11 cellular contexts compared by ENCODE assay signal in genomic region chr1:161623401-161624051, GRCh38. TPM values are rescaled to one million over a fixed set of nuclear protein-coding genes. Genes with fewer than 3 reads are reported as not detected.
DNase-seq lines count a peak whose midpoint lies in the region; ATAC-seq and TF ChIP-seq lines count a peak whose summit lies in the region.
"Not testable (repeated sequence)": the region's sequence is repeated elsewhere in the genome, so short reads cannot be mapped to it uniquely, and the experiment has no call there.
"Had no signal": no experiment of that assay in that cellular context is flagged by ENCODE, and none has a peak within 500 bp of the region (broad histone marks: within the 10 kb centered on the region; RNA-seq: fewer than 3 reads in every experiment).

No MANE protein-coding gene starts in this region.

- TF ChIP-seq CTCF in GM12864 (IDR thresholded peaks at IDR 0.05; ENCODE audit: low read depth, low read length, missing control alignments) = not testable (repeated sequence)

- DNase-seq in GM12864 (ENCODE audit: low read depth) = peak; percentile 35
- DNase-seq in activated T-cell treated with anti-CD3 and anti-CD28 coated beads, Interleukin-2, amount 50 U/mL, for 4 hours; central memory CD8-positive, alpha-beta T cell (ENCODE audit: low spot score in 2 of 2): not testable (repeated sequence)
- peak in 1 of 2 donors; percentile 53 for DNase-seq in stimulated activated effector memory CD8-positive, alpha-beta T cell treated with anti-CD3 and anti-CD28 coated beads, Interleukin-12 subunit alpha, Interleukin-12 subunit beta, amount 100 ng/mL, for 72 hours (ENCODE audit: low spot score in 2 of 2)

- not testable (repeated sequence) for H3K36me3 Mint-ChIP-seq in T-helper 1 cell treated with Interleukin-12 subunit alpha and Interleukin-12 subunit beta and Interleukin-4 antibody, amounts not matched to agents 30 μg/mL and 1 μg/mL, for 36 hours (ENCODE audit: low read depth); activated T-cell treated with anti-CD3 and anti-CD28 coated beads, Interleukin-2, amount 50 U/mL, for 4 hours (ENCODE audit: insufficient read depth)
- peaks cover 29% of the 10 kb centered on the region for H3K36me3 Mint-ChIP-seq in central memory CD8-positive, alpha-beta T cell (ENCODE audit: insufficient read depth)
- H3K36me3 Mint-ChIP-seq in stimulated activated effector memory CD8-positive, alpha-beta T cell treated with anti-CD3 and anti-CD28 coated beads, Interleukin-12 subunit alpha, Interleukin-12 subunit beta, amount 100 ng/mL, for 72 hours = peaks cover 16% of the 10 kb centered on the region

- not testable (repeated sequence) for H3K9me3 Mint-ChIP-seq in T-helper 1 cell treated with Interleukin-12 subunit alpha and Interleukin-12 subunit beta and Interleukin-4 antibody, amounts not matched to agents 30 μg/mL and 1 μg/mL, for 36 hours; activated T-cell treated with anti-CD3 and anti-CD28 coated beads, Interleukin-2, amount 50 U/mL, for 4 hours; central memory CD8-positive, alpha-beta T cell; stimulated activated effector memory CD8-positive, alpha-beta T cell treated with anti-CD3 and anti-CD28 coated beads, Interleukin-12 subunit alpha, Interleukin-12 subunit beta, amount 100 ng/mL, for 72 hours

- ATAC-seq in GM19043 (IDR thresholded peaks at IDR 0.05; ENCODE audit: low read depth, unreplicated experiment) (peak; percentile 45), GM21723 (IDR thresholded peaks at IDR 0.05; ENCODE audit: unreplicated experiment) (peak; percentile 55), HG03159 (IDR thresholded peaks at IDR 0.05; ENCODE audit: unreplicated experiment) (peak; percentile 41)
- peak; percentile 44 to 46 for ATAC-seq in activated T-cell treated with anti-CD3 and anti-CD28 coated beads, Interleukin-2, amount 50 U/mL, for 4 hours
- peak; percentile 41 for ATAC-seq in central memory CD8-positive, alpha-beta T cell (replicated peaks; ENCODE audit: extremely low read depth, poor library complexity, severe bottlenecking)
- ATAC-seq in stimulated activated effector memory CD8-positive, alpha-beta T cell treated with anti-CD3 and anti-CD28 coated beads, Interleukin-12 subunit alpha, Interleukin-12 subunit beta, amount 100 ng/mL, for 72 hours = peak; percentile 65

- not testable (repeated sequence) for H3K4me3 ChIP-seq in GM12864 (ENCODE audit: low read depth, low read length)

- H3K27ac Mint-ChIP-seq in T-helper 1 cell treated with Interleukin-12 subunit alpha and Interleukin-12 subunit beta and Interleukin-4 antibody, amounts not matched to agents 30 μg/mL and 1 μg/mL, for 36 hours = peak overlapping the region; percentile 63
- H3K27ac Mint-ChIP-seq in central memory CD8-positive, alpha-beta T cell (ENCODE audit: low read depth) = peak overlapping the region; percentile 99
- peak overlapping the region; percentile 55 for H3K27ac Mint-ChIP-seq in stimulated activated effector memory CD8-positive, alpha-beta T cell treated with anti-CD3 and anti-CD28 coated beads, Interleukin-12 subunit alpha, Interleukin-12 subunit beta, amount 100 ng/mL, for 72 hours

- H3K27me3 Mint-ChIP-seq in T-helper 1 cell treated with Interleukin-12 subunit alpha and Interleukin-12 subunit beta and Interleukin-4 antibody, amounts not matched to agents 30 μg/mL and 1 μg/mL, for 36 hours (ENCODE audit: low read depth) = peaks cover 10% of the 10 kb centered on the region
- not testable (repeated sequence) for H3K27me3 Mint-ChIP-seq in activated T-cell treated with anti-CD3 and anti-CD28 coated beads, Interleukin-2, amount 50 U/mL, for 4 hours (ENCODE audit: low read depth); central memory CD8-positive, alpha-beta T cell

- H3K4me1 Mint-ChIP-seq in T-helper 1 cell treated with Interleukin-12 subunit alpha and Interleukin-12 subunit beta and Interleukin-4 antibody, amounts not matched to agents 30 μg/mL and 1 μg/mL, for 36 hours (ENCODE audit: low read depth) = peaks cover 37% of the 10 kb centered on the region
- peaks cover 44% of the 10 kb centered on the region for H3K4me1 Mint-ChIP-seq in activated T-cell treated with anti-CD3 and anti-CD28 coated beads, Interleukin-2, amount 50 U/mL, for 4 hours (ENCODE audit: low read depth)
- H3K4me1 Mint-ChIP-seq in central memory CD8-positive, alpha-beta T cell = peaks cover 57% of the 10 kb centered on the region
- peaks cover 44% of the 10 kb centered on the region for H3K4me1 Mint-ChIP-seq in stimulated activated effector memory CD8-positive, alpha-beta T cell treated with anti-CD3 and anti-CD28 coated beads, Interleukin-12 subunit alpha, Interleukin-12 subunit beta, amount 100 ng/mL, for 72 hours

- peak overlapping the region; percentile 35 for H3K4me3 Mint-ChIP-seq in T-helper 1 cell treated with Interleukin-12 subunit alpha and Interleukin-12 subunit beta and Interleukin-4 antibody, amounts not matched to agents 30 μg/mL and 1 μg/mL, for 36 hours
- peak overlapping the region; percentile 9 for H3K4me3 Mint-ChIP-seq in activated T-cell treated with anti-CD3 and anti-CD28 coated beads, Interleukin-2, amount 50 U/mL, for 4 hours
- H3K4me3 Mint-ChIP-seq in central memory CD8-positive, alpha-beta T cell = peak overlapping the region; percentile 48
- peak overlapping the region; percentile 48 for H3K4me3 Mint-ChIP-seq in stimulated activated effector memory CD8-positive, alpha-beta T cell treated with anti-CD3 and anti-CD28 coated beads, Interleukin-12 subunit alpha, Interleukin-12 subunit beta, amount 100 ng/mL, for 72 hours

RNA-seq across cellular contexts. Expression of gene FCGR3B, which starts 7.5 kb away (rescaled TPM):
- total RNA-seq in activated T-cell treated with anti-CD3 and anti-CD28 coated beads, Interleukin-2, amount 50 U/mL, for 4 hours = not detected
- total RNA-seq: HT1080; osteocyte; T-helper 1 cell treated with Interleukin-12 subunit alpha and Interleukin-12 subunit beta and Interleukin-4 antibody, amounts not matched to agents 30 ng/mL and 1 ng/mL, for 36 hours had no signal

RNA-seq across cellular contexts. Expression of gene FCGR2B, which starts 39.4 kb away (rescaled TPM):
- under 1 TPM in 1 of 3 donors, not detected in 2; 0.13 TPM for total RNA-seq in activated T-cell treated with anti-CD3 and anti-CD28 coated beads, Interleukin-2, amount 50 U/mL, for 4 hours
- total RNA-seq: osteocyte; T-helper 1 cell treated with Interleukin-12 subunit alpha and Interleukin-12 subunit beta and Interleukin-4 antibody, amounts not matched to agents 30 ng/mL and 1 ng/mL, for 36 hours had no signal
